In genomic region chr19:47573076-47574026, GRCh38 we compare ENCODE assay signal across 8 cellular contexts. TPM values are rescaled to one million over a fixed set of nuclear protein-coding genes. Genes with fewer than 3 reads are reported as not detected.
DNase-seq lines count a peak whose midpoint lies in the region; ATAC-seq and TF ChIP-seq lines count a peak whose summit lies in the region.

Gene ZNF541, minus strand, starts transcription at chr19:47573148. Its CDS starts 17,292 bp downstream, at chr19:47555856.

- no peak within 1 kb of the TSS for H3K4me3 Mint-ChIP-seq in Calu3 (ENCODE audit: low read depth, unreplicated experiment)

- H3K36me3 ChIP-seq in spleen = no peaks in the 10 kb centered on the region

- peaks cover 19% of the 10 kb centered on the region for H3K27me3 Mint-ChIP-seq in Calu3 (ENCODE audit: unreplicated experiment)

- no peaks in the 10 kb centered on the region for H3K36me3 Mint-ChIP-seq in Calu3 (ENCODE audit: insufficient read depth, unreplicated experiment)

- H3K9me3 Mint-ChIP-seq in Calu3 (ENCODE audit: low read depth, unreplicated experiment) = no peaks in the 10 kb centered on the region

- H3K4me3 ChIP-seq in spleen = peak within 1 kb of the TSS in 7 of 8 donors; percentile 14 to 62 (median 31)

- no TSS peak for BruUV-seq in Calu3 (replicated peaks; lab: Mats Ljungman, UMichigan)

- intact Hi-C loops in spleen (cut with DNase I; ENCODE audit: low total_unique reads) (no loop called here), Calu3 (cut with micrococcal nuclease; ENCODE audit: unreplicated experiment) (no loop called here)

- H3K27me3 ChIP-seq in spleen (replicated peaks in 1 of 7) = peaks cover 0 to 64% (median 16%) of the 10 kb centered on the region in 7 donors

- H3K9me3 ChIP-seq in spleen = no peaks in the 10 kb centered on the region

- 21 to 30% (median 24%) methylated on average over 51 to 88 of the region's 88 CpGs for WGBS in spleen, 5 donors

- DNase-seq in NCI-H2227 treated with DMSO at 0.1 percent for 48 hours (lab: John Stamatoyannopoulos, UW) (peak; percentile 14), globus pallidus (ENCODE audit: low spot score) (peak; percentile 26), spleen (peak; percentile 85), Calu3 (no peak)
- DNase-seq in activated effector memory CD4-positive, alpha-beta T cell treated with Interleukin-2 at 50 U/mL for 16 hours = peak; percentile 84

- no peaks in the 10 kb centered on the region for H3K4me1 Mint-ChIP-seq in Calu3 (ENCODE audit: low read depth, unreplicated experiment)

- peak within 1 kb of the TSS in 2 of 8 donors; percentile 12 to 37 for H3K27ac ChIP-seq in spleen

- CTCF ChIA-PET in Calu3 (lab: Charles Lee) = no interaction called here

- TF ChIP-seq POLR2A in spleen (IDR thresholded peaks at IDR 0.05) = no peak

- TF ChIP-seq CTCF in spleen (IDR thresholded peaks at IDR 0.05 in 8 of 11, conservative IDR thresholded peaks at IDR 0.05 in 3 of 11) = no peak
- TF ChIP-seq CTCF in Calu3 (IDR thresholded peaks at IDR 0.05; ENCODE audit: unreplicated experiment) = no peak

- no peak within 1 kb of the TSS for H3K27ac Mint-ChIP-seq in Calu3 (ENCODE audit: unreplicated experiment)

- no peak for ATAC-seq in HG03442 (IDR thresholded peaks at IDR 0.05; ENCODE audit: unreplicated experiment)
- no peak for ATAC-seq in HG03520 (IDR thresholded peaks at IDR 0.05; ENCODE audit: unreplicated experiment)
- no peak for ATAC-seq in HG02588 (IDR thresholded peaks at IDR 0.05; ENCODE audit: unreplicated experiment)

- H3K4me1 ChIP-seq in spleen = peaks cover 0 to 32% (median 17%) of the 10 kb centered on the region in 6 donors

RNA-seq across cellular contexts. Expression of gene ZNF541, which starts in this region (rescaled TPM):
- total RNA-seq in spleen = 1 to 10 TPM in 1 of 7 donors, under 1 TPM in 6; 0.34 to 1.2 (median 0.42) TPM
- under 1 TPM; 0.20 to 0.70 (median 0.50) TPM for polyA plus RNA-seq in spleen
- total RNA-seq in Calu3 (2022) = not detected in 2 replicates
